13 cellular contexts compared by ENCODE assay signal in the genomic region with DNA sequence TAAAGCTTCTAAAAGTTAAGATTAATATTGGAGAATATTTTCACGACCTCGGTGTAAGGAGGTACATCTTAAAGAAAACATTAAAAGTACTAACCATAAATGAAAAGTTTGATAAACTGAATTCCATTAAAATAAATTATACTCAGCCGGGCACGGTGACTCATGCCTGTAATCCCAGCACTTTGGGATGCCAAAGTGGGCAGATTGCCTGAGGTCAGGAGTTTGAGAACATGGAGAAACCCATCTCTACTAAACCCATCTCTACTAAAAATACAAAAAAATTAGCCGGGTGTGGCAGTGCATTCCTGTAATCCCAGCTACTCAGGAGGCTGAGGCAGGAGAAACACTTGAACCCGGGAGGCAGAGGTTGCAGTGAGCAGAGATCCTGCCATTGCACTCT. TPM values are rescaled to one million over a fixed set of nuclear protein-coding genes. Genes with fewer than 3 reads are reported as not detected.
"Had no signal": no experiment of that assay in that cellular context is flagged by ENCODE, and none has a peak within 500 bp of the region (broad histone marks: within the 10 kb centered on the region; RNA-seq: fewer than 3 reads in every experiment).

No MANE protein-coding gene starts in this region.

RNA-seq across cellular contexts. Expression of a gene that starts 8.7 kb away (rescaled TPM):
- total RNA-seq: epithelial cell of proximal tubule; esophagus squamous epithelium; frontal cortex; glomerular endothelial cell; kidney epithelial cell; left colon; left ventricle myocardium superior; mononuclear cell; naive thymus-derived CD8-positive, alpha-beta T cell; osteocyte; posterior vena cava; thyroid gland had no signal
- polyA plus RNA-seq: naive thymus-derived CD8-positive, alpha-beta T cell; neural cell had no signal
